19 cellular contexts compared by ENCODE assay signal in the genomic region with DNA sequence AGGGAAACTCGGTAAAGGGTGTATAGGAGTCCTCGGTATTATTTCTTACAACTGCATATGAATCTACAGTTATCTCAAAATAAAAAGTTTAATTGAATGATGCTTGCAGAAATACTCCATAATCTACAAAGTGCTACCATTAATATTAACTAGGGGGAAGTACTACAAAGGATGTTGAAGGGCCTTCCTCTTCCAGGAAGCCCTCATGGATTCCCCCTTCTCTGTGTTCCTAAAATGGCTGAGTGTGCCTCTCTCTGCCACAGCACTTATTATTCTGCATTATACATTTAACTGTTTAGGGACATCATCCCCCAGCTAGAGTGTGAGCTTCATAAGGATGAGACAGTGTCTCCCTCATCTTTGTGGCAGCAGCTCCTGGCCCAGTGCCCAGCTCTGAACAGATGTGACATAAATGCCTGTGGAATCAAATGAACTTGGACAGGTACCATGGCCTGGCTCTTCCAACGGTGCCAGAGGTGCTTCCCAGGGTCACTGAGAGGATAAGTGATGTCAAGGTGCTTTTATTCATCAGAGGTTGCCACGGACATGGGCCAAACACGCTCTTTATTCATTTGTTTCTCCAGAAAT.
DNase-seq lines count a peak whose midpoint lies in the region; ATAC-seq and TF ChIP-seq lines count a peak whose summit lies in the region.
"Had no signal": no experiment of that assay in that cellular context is flagged by ENCODE, and none has a peak within 500 bp of the region (broad histone marks: within the 10 kb centered on the region; RNA-seq: fewer than 3 reads in every experiment).

No MANE protein-coding gene starts in this region.

- DNase-seq in natural killer cell treated with Interleukin-12 subunit alpha and Interleukin-12 subunit beta and Interleukin-15 and Interleukin-18, amount 100 ng/mL, for 72 hours (ENCODE audit: low spot score) = no peak
- no peak for DNase-seq in natural killer cell
- peak; percentile 74 for DNase-seq in NCI-H1694 treated with DMSO at 0.1 percent for 48 hours (lab: John Stamatoyannopoulos, UW)
- peak; percentile 40 for DNase-seq in type B pancreatic cell (ENCODE audit: extremely low spot score, unreplicated experiment)
- no peak for DNase-seq in NCI-H1417 (lab: John Stamatoyannopoulos, UW)
- no peak for DNase-seq in stimulated activated CD4-positive, alpha-beta T cell treated with anti-CD3 and anti-CD28 coated beads, Interleukin-12 subunit alpha, Interleukin-12 subunit beta, amount 100 ng/mL, for 4 hours
- DNase-seq: activated naive CD4-positive, alpha-beta T cell treated with anti-CD3 and anti-CD28 coated beads, Interleukin-2, amount 50 U/mL, for 16 hours; anterior cingulate cortex; glutamatergic neuron; KG1; kidney glomerular epithelial cell; NCI-H510A treated with DMSO at 0.1 percent for 48 hours; stimulated activated CD4-positive, alpha-beta T cell treated with anti-CD3 and anti-CD28 coated beads, Interleukin-2, amount 100 ng/mL, for 24 hours; stimulated activated naive CD4-positive, alpha-beta T cell; T-helper 9 cell; thyroid gland had no signal

- no peak for ATAC-seq in natural killer cell treated with Interleukin-12 subunit alpha and Interleukin-12 subunit beta and Interleukin-15 and Interleukin-18, amount 100 ng/mL, for 72 hours
- ATAC-seq in natural killer cell = no peak
- no peak for ATAC-seq in SK-N-SH treated with all-trans-retinoic acid at 6 μM for 48 hours
- ATAC-seq: GM23338 had no signal

- TF ChIP-seq CTCF in natural killer cell (IDR thresholded peaks at IDR 0.05) = no peak
- no peak for TF ChIP-seq CTCF in type B pancreatic cell (conservative IDR thresholded peaks at IDR 0.05)

- peaks cover 2 to 4% of the 10 kb centered on the region in 2 donors for H3K4me1 Mint-ChIP-seq in natural killer cell treated with Interleukin-12 subunit alpha and Interleukin-12 subunit beta and Interleukin-15 and Interleukin-18, amount 100 ng/mL, for 72 hours (ENCODE audit: low read depth in 2 of 2)
- H3K4me1 Mint-ChIP-seq in natural killer cell (no peaks in the 10 kb centered on the region), type B pancreatic cell (ENCODE audit: unreplicated experiment) (peaks cover 4% of the 10 kb centered on the region)

- no peak overlapping the region for H3K27ac Mint-ChIP-seq in natural killer cell treated with Interleukin-12 subunit alpha and Interleukin-12 subunit beta and Interleukin-15 and Interleukin-18, amount 100 ng/mL, for 72 hours
- H3K27ac Mint-ChIP-seq in natural killer cell (no peak overlapping the region), type B pancreatic cell (no peak overlapping the region)
- H3K27ac Mint-ChIP-seq: dendritic cell treated with granulocyte-macrophage colony-stimulating factor and Interleukin-4, amounts not matched to agents 40 ng/mL and 50 ng/mL, for 4 days; GM23338 had no signal

- H3K36me3 Mint-ChIP-seq in natural killer cell treated with Interleukin-12 subunit alpha and Interleukin-12 subunit beta and Interleukin-15 and Interleukin-18, amount 100 ng/mL, for 72 hours = peaks cover 5% of the 10 kb centered on the region
- no peaks in the 10 kb centered on the region for H3K36me3 Mint-ChIP-seq in natural killer cell
- H3K36me3 Mint-ChIP-seq in type B pancreatic cell = no peaks in the 10 kb centered on the region

- H3K27me3 Mint-ChIP-seq in natural killer cell treated with Interleukin-12 subunit alpha and Interleukin-12 subunit beta and Interleukin-15 and Interleukin-18, amount 100 ng/mL, for 72 hours = peaks cover 15 to 17% of the 10 kb centered on the region in 2 donors
- peaks cover 15 to 21% of the 10 kb centered on the region in 2 donors for H3K27me3 Mint-ChIP-seq in natural killer cell (ENCODE audit: low read depth in 2 of 2)
- peaks cover 35% of the 10 kb centered on the region for H3K27me3 Mint-ChIP-seq in type B pancreatic cell

- intact Hi-C loops in natural killer cell (cut with micrococcal nuclease) = no loop called here

- H3K4me3 Mint-ChIP-seq in natural killer cell treated with Interleukin-12 subunit alpha and Interleukin-12 subunit beta and Interleukin-15 and Interleukin-18, amount 100 ng/mL, for 72 hours = peak overlapping the region; percentile 16
- H3K4me3 Mint-ChIP-seq in natural killer cell = no peak overlapping the region
- H3K4me3 Mint-ChIP-seq in type B pancreatic cell = no peak overlapping the region
- H3K4me3 Mint-ChIP-seq: dendritic cell treated with granulocyte-macrophage colony-stimulating factor and Interleukin-4, amounts not matched to agents 40 ng/mL and 50 ng/mL, for 4 days; GM23338 had no signal

- peaks cover 3% of the 10 kb centered on the region for H3K9me3 Mint-ChIP-seq in natural killer cell treated with Interleukin-12 subunit alpha and Interleukin-12 subunit beta and Interleukin-15 and Interleukin-18, amount 100 ng/mL, for 72 hours
- H3K9me3 Mint-ChIP-seq in natural killer cell (peaks cover 3% of the 10 kb centered on the region in 2 donors), type B pancreatic cell (no peaks in the 10 kb centered on the region)
- H3K9me3 Mint-ChIP-seq: dendritic cell treated with granulocyte-macrophage colony-stimulating factor and Interleukin-4, amounts not matched to agents 40 ng/mL and 50 ng/mL, for 4 days had no signal

TF ChIP-seq in SK-N-SH treated with all-trans-retinoic acid at 6 μM for 48 hours, 23 proteins besides CTCF, POLR2A, EP300 and RAD21:
- TF ChIP-seq ZFP30 (CRISPR knock-in tag; IDR thresholded peaks at IDR 0.05) (no peak), ZFP3 (CRISPR knock-in tag; IDR thresholded peaks at IDR 0.05) (peak; percentile 60; the same call in 1 of the 2 replicates)

Comparison
In these comparisons a context has a peak if more than half of its experiments do, and no peak if none do; other contexts are left out.
1. DNase-seq: peak in NCI-H1694 treated with DMSO at 0.1 percent for 48 hours (single experiment) and type B pancreatic cell (single experiment); none in natural killer cell treated with Interleukin-12 subunit alpha and Interleukin-12 subunit beta and Interleukin-15 and Interleukin-18, amount 100 ng/mL, for 72 hours (single experiment), natural killer cell (single experiment), NCI-H1417 (0 of 3) and stimulated activated CD4-positive, alpha-beta T cell treated with anti-CD3 and anti-CD28 coated beads, Interleukin-12 subunit alpha, Interleukin-12 subunit beta, amount 100 ng/mL, for 4 hours (single experiment).